15 cellular contexts compared by ENCODE assay signal in genomic region chr1:54410359-54410758, GRCh38. TPM values are rescaled to one million over a fixed set of nuclear protein-coding genes. Genes with fewer than 3 reads are reported as not detected.
A peak's percentile ranks its signal among the peaks of the same experiment; 100 is the strongest.
DNase-seq lines count a peak whose midpoint lies in the region; ATAC-seq and TF ChIP-seq lines count a peak whose summit lies in the region.
"Had no signal": no experiment of that assay in that cellular context is flagged by ENCODE, and none has a peak within 500 bp of the region (broad histone marks: within the 10 kb centered on the region; RNA-seq: fewer than 3 reads in every experiment).

No MANE protein-coding gene starts in this region.

- no peak overlapping the region for H3K27ac ChIP-seq in CD4-positive, CD25-positive, alpha-beta regulatory T cell (ENCODE audit: insufficient read depth, low read length, poor library complexity, severe bottlenecking)
- peak overlapping the region; percentile 79 for H3K27ac ChIP-seq in KOPT-K1 (ENCODE audit: low read depth, low read length, poor library complexity, severe bottlenecking)
- H3K27ac ChIP-seq: SJSA1 had no signal

- DNase-seq in CD4-positive, CD25-positive, alpha-beta regulatory T cell: no peak
- DNase-seq in glutamatergic neuron: no peak
- DNase-seq in stimulated activated effector memory CD8-positive, alpha-beta T cell treated with anti-CD3 and anti-CD28 coated beads, Interleukin-12 subunit alpha, Interleukin-12 subunit beta, amount 100 ng/mL, for 72 hours (ENCODE audit: low spot score in 2 of 2): no peak
- DNase-seq in mesenteric fat pad (ENCODE audit: low spot score): no peak
- no peak for DNase-seq in NCI-H446 (lab: John Stamatoyannopoulos, UW)
- DNase-seq: BE2C, DMS 273 treated with DMSO at 0.1 percent for 48 hours, NCI-H1417 treated with DMSO at 0.1 percent for 48 hours, NCI-H2029, NCI-H2171 treated with DMSO at 0.1 percent for 48 hours, NCI-H524 had no signal

- no peaks in the 10 kb centered on the region for H3K36me3 Mint-ChIP-seq in CD4-positive, CD25-positive, alpha-beta regulatory T cell
- no peaks in the 10 kb centered on the region for H3K36me3 Mint-ChIP-seq in glutamatergic neuron (ENCODE audit: unreplicated experiment)
- peaks cover 12% of the 10 kb centered on the region for H3K36me3 Mint-ChIP-seq in stimulated activated effector memory CD8-positive, alpha-beta T cell treated with anti-CD3 and anti-CD28 coated beads, Interleukin-12 subunit alpha, Interleukin-12 subunit beta, amount 100 ng/mL, for 72 hours

- peaks cover 14% of the 10 kb centered on the region for H3K27me3 Mint-ChIP-seq in CD4-positive, CD25-positive, alpha-beta regulatory T cell
- peaks cover 24% of the 10 kb centered on the region for H3K27me3 Mint-ChIP-seq in glutamatergic neuron (ENCODE audit: unreplicated experiment)

- no peaks in the 10 kb centered on the region for H3K36me3 ChIP-seq in CD4-positive, CD25-positive, alpha-beta regulatory T cell (ENCODE audit: control insufficient read depth, insufficient read depth, low read length)
- H3K36me3 ChIP-seq in KOPT-K1 (ENCODE audit: insufficient read depth, low read length): no peaks in the 10 kb centered on the region
- H3K36me3 ChIP-seq: BE2C, HAP-1 had no signal

- peaks cover 36% of the 10 kb centered on the region for H3K4me1 ChIP-seq in CD4-positive, CD25-positive, alpha-beta regulatory T cell (ENCODE audit: control insufficient read depth, insufficient read depth, low read length, poor library complexity, severe bottlenecking)

- H3K4me1 Mint-ChIP-seq in CD4-positive, CD25-positive, alpha-beta regulatory T cell: peaks cover 12 to 49% (median 28%) of the 10 kb centered on the region in 4 donors
- peaks cover 52% of the 10 kb centered on the region for H3K4me1 Mint-ChIP-seq in glutamatergic neuron (ENCODE audit: low read depth, unreplicated experiment)
- H3K4me1 Mint-ChIP-seq in stimulated activated effector memory CD8-positive, alpha-beta T cell treated with anti-CD3 and anti-CD28 coated beads, Interleukin-12 subunit alpha, Interleukin-12 subunit beta, amount 100 ng/mL, for 72 hours: peaks cover 61% of the 10 kb centered on the region

- no peaks in the 10 kb centered on the region for H3K27me3 ChIP-seq in CD4-positive, CD25-positive, alpha-beta regulatory T cell (ENCODE audit: control insufficient read depth, insufficient read depth, low read length)
- H3K27me3 ChIP-seq: BE2C, SJSA1 had no signal

- no peak for ATAC-seq in CD4-positive, CD25-positive, alpha-beta regulatory T cell (ENCODE audit: low read depth in 2 of 2)
- no peak for ATAC-seq in stimulated activated effector memory CD8-positive, alpha-beta T cell treated with anti-CD3 and anti-CD28 coated beads, Interleukin-12 subunit alpha, Interleukin-12 subunit beta, amount 100 ng/mL, for 72 hours
- ATAC-seq in HG03095 (IDR thresholded peaks at IDR 0.05; ENCODE audit: unreplicated experiment): no peak

- peaks cover 0 to 3% (median 0%) of the 10 kb centered on the region in 7 donors for H3K9me3 Mint-ChIP-seq in CD4-positive, CD25-positive, alpha-beta regulatory T cell
- H3K9me3 Mint-ChIP-seq in glutamatergic neuron (ENCODE audit: unreplicated experiment): peaks cover 14% of the 10 kb centered on the region
- H3K9me3 Mint-ChIP-seq in stimulated activated effector memory CD8-positive, alpha-beta T cell treated with anti-CD3 and anti-CD28 coated beads, Interleukin-12 subunit alpha, Interleukin-12 subunit beta, amount 100 ng/mL, for 72 hours: no peaks in the 10 kb centered on the region

- no peak for TF ChIP-seq CTCF in glutamatergic neuron (IDR thresholded peaks at IDR 0.05; ENCODE audit: partially characterized antibody, unreplicated experiment)

- H3K4me3 ChIP-seq in CD4-positive, CD25-positive, alpha-beta regulatory T cell (ENCODE audit: low read depth, low read length): no peak overlapping the region
- H3K4me3 ChIP-seq: HAP-1, SJSA1 had no signal

- peak overlapping the region in 2 of 3 donors; percentile 28 to 61 for H3K27ac Mint-ChIP-seq in CD4-positive, CD25-positive, alpha-beta regulatory T cell
- H3K27ac Mint-ChIP-seq in glutamatergic neuron (ENCODE audit: unreplicated experiment): no peak overlapping the region
- peak overlapping the region; percentile 13 for H3K27ac Mint-ChIP-seq in stimulated activated effector memory CD8-positive, alpha-beta T cell treated with anti-CD3 and anti-CD28 coated beads, Interleukin-12 subunit alpha, Interleukin-12 subunit beta, amount 100 ng/mL, for 72 hours

- no peaks in the 10 kb centered on the region for H3K9me3 ChIP-seq in CD4-positive, CD25-positive, alpha-beta regulatory T cell (ENCODE audit: control insufficient read depth in 2 of 2, low read length in 2 of 2)
- H3K9me3 ChIP-seq in KOPT-K1 (ENCODE audit: insufficient read depth, low read length, poor library complexity, severe bottlenecking): no peaks in the 10 kb centered on the region
- H3K9me3 ChIP-seq: BE2C, HAP-1, SJSA1 had no signal

- H3K4me3 Mint-ChIP-seq in CD4-positive, CD25-positive, alpha-beta regulatory T cell: no peak overlapping the region
- peak overlapping the region; percentile 34 for H3K4me3 Mint-ChIP-seq in glutamatergic neuron (ENCODE audit: unreplicated experiment)
- H3K4me3 Mint-ChIP-seq in stimulated activated effector memory CD8-positive, alpha-beta T cell treated with anti-CD3 and anti-CD28 coated beads, Interleukin-12 subunit alpha, Interleukin-12 subunit beta, amount 100 ng/mL, for 72 hours: no peak overlapping the region

RNA-seq across cellular contexts. Expression of gene SSBP3, which starts 4.2 kb away (rescaled TPM):
- total RNA-seq in CD4-positive, CD25-positive, alpha-beta regulatory T cell: 30.6 TPM
- 1 to 10 TPM; 5.4 to 7.4 (median 6.9) TPM for polyA plus RNA-seq in CD4-positive, CD25-positive, alpha-beta regulatory T cell
- total RNA-seq in glutamatergic neuron (ENCODE audit: unreplicated experiment) (608 TPM), mesenteric fat pad (41.1 TPM)

Comparison
In these comparisons a context has a peak if more than half of its experiments do, and no peak if none do; other contexts are left out.
1. RNA of gene SSBP3, which starts 4.2 kb away (total RNA-seq): 608 TPM in glutamatergic neuron (single experiment); 41.1 TPM in mesenteric fat pad (single experiment) and 30.6 TPM in CD4-positive, CD25-positive, alpha-beta regulatory T cell (single experiment); every median in the first group is over 10 times any median in the second.